11 cellular contexts compared by ENCODE assay signal in genomic region chr20:11235058-11235457, GRCh38.
DNase-seq lines count a peak whose midpoint lies in the region; ATAC-seq and TF ChIP-seq lines count a peak whose summit lies in the region.
"Had no signal": no experiment of that assay in that cellular context is flagged by ENCODE, and none has a peak within 500 bp of the region (broad histone marks: within the 10 kb centered on the region; RNA-seq: fewer than 3 reads in every experiment).

No MANE protein-coding gene starts in this region.

- H3K27ac Mint-ChIP-seq in activated naive CD4-positive, alpha-beta T cell treated with anti-CD3 and anti-CD28 coated beads, Interleukin-2, amount 50 U/mL, for 72 hours: no peak overlapping the region
- H3K27ac Mint-ChIP-seq: progenitor cell of endocrine pancreas had no signal

- TF ChIP-seq CTCF in foreskin keratinocyte (conservative IDR thresholded peaks at IDR 0.05) (no peak), GM10266 (IDR thresholded peaks at IDR 0.05; ENCODE audit: control insufficient read depth, insufficient read depth, low read depth, missing control alignments) (no peak)

- intact Hi-C loops in head of caudate nucleus (cut with DNase I): no loop called here

- H3K4me1 ChIP-seq in SJSA1 (replicated peaks): peaks cover 27% of the 10 kb centered on the region
- H3K4me1 ChIP-seq in foreskin keratinocyte: peaks cover 15% of the 10 kb centered on the region

- DNase-seq in HCEC 1CT: peak; percentile 5
- DNase-seq in SJSA1 (ENCODE audit: low read depth in 1 of 2, low spot score in 2 of 2): peak; percentile 66 to 77
- no peak for DNase-seq in foreskin keratinocyte
- DNase-seq in skeletal muscle cell (ENCODE audit: low read depth): peak; percentile 59
- DNase-seq in activated naive CD4-positive, alpha-beta T cell treated with anti-CD3 and anti-CD28 coated beads, Interleukin-2, amount 50 U/mL, for 72 hours (ENCODE audit: low spot score in 2 of 2): no peak
- DNase-seq in GM10266 (ENCODE audit: extremely low spot score): no peak
- DNase-seq in head of caudate nucleus: no peak
- no peak for DNase-seq in DMS153 (lab: John Stamatoyannopoulos, UW)
- DNase-seq: activated naive CD4-positive, alpha-beta T cell; effector CD8-positive, alpha-beta T cell had no signal

- no peaks in the 10 kb centered on the region for H3K36me3 Mint-ChIP-seq in activated naive CD4-positive, alpha-beta T cell treated with anti-CD3 and anti-CD28 coated beads, Interleukin-2, amount 50 U/mL, for 72 hours

- H3K9me3 ChIP-seq in SJSA1 (replicated peaks): no peaks in the 10 kb centered on the region

- no peak overlapping the region for H3K4me3 ChIP-seq in SJSA1
- no peak overlapping the region for H3K4me3 ChIP-seq in skeletal muscle cell (ENCODE audit: low read depth, low read length)

- ATAC-seq in foreskin keratinocyte: no peak
- no peak for ATAC-seq in activated naive CD4-positive, alpha-beta T cell treated with anti-CD3 and anti-CD28 coated beads, Interleukin-2, amount 50 U/mL, for 72 hours

- H3K27me3 ChIP-seq in SJSA1 (replicated peaks): no peaks in the 10 kb centered on the region
- no peaks in the 10 kb centered on the region for H3K27me3 ChIP-seq in foreskin keratinocyte

- peak overlapping the region; percentile 74 for H3K27ac ChIP-seq in SJSA1
- H3K27ac ChIP-seq in foreskin keratinocyte: peak overlapping the region; percentile 15

- no peaks in the 10 kb centered on the region for H3K36me3 ChIP-seq in SJSA1

- peaks cover 4 to 6% of the 10 kb centered on the region in 2 donors for H3K9me3 Mint-ChIP-seq in activated naive CD4-positive, alpha-beta T cell treated with anti-CD3 and anti-CD28 coated beads, Interleukin-2, amount 50 U/mL, for 72 hours

Comparison
In these comparisons a context has a peak if more than half of its experiments do, and no peak if none do; other contexts are left out.
1. DNase-seq: peak in HCEC 1CT (single experiment), SJSA1 (2 of 2) and skeletal muscle cell (single experiment); none in foreskin keratinocyte (0 of 2), activated naive CD4-positive, alpha-beta T cell treated with anti-CD3 and anti-CD28 coated beads, Interleukin-2, amount 50 U/mL, for 72 hours (0 of 2), GM10266 (single experiment), head of caudate nucleus (0 of 42) and DMS153 (single experiment).